ENCODE assay signal across 24 cellular contexts in genomic region chr1:182408435-182409070, GRCh38. TPM values are rescaled to one million over a fixed set of nuclear protein-coding genes. Genes with fewer than 3 reads are reported as not detected.
A peak's percentile ranks its signal among the peaks of the same experiment; 100 is the strongest.
DNase-seq lines count a peak whose midpoint lies in the region; ATAC-seq, FAIRE-seq and TF ChIP-seq lines count a peak whose summit lies in the region.
"Had no signal": no experiment of that assay in that cellular context is flagged by ENCODE, and none has a peak within 500 bp of the region (broad histone marks: within the 10 kb centered on the region; RNA-seq: fewer than 3 reads in every experiment).

No MANE protein-coding gene starts in this region.

- no peak for TF ChIP-seq POLR2A in K562 (conservative IDR thresholded peaks at IDR 0.05)

- H3K27ac ChIP-seq in K562 (ENCODE audit: extremely low read depth, low read depth, low read length), result no peak overlapping the region
- no peak overlapping the region for H3K27ac ChIP-seq in left ventricle myocardium inferior (replicated peaks)
- H3K27ac ChIP-seq: GM23248, SK-N-MC had no signal

- POLR2A ChIA-PET in K562 (lab: Yijun Ruan, JAX), result interaction anchor here (1.1 to 2.5 kb wide), 2 partner anchors 13 to 16 kb away, joined by 3 to 11 read pairs; partner anchors contain the start of gene GLUL

- H3K27me3 ChIP-seq in K562 (ENCODE audit: control insufficient read depth in 2 of 2, insufficient read depth in 2 of 2, low read length in 2 of 2) (peaks cover 1 to 4% of the 10 kb centered on the region in 2 experiments; a peak in 3 of 5 replicates), left ventricle myocardium inferior (ENCODE audit: low read depth) (peaks cover 31% of the 10 kb centered on the region)

- DNase-seq in COLO668 (lab: John Stamatoyannopoulos, UW; ENCODE audit: unreplicated experiment), result peak; percentile 25
- DNase-seq in K562 (ENCODE audit: extremely low read depth in 1 of 4, low spot score in 3 of 4), result no peak
- DNase-seq in left lobe of liver (ENCODE audit: low spot score), result no peak
- DNase-seq in stimulated activated CD4-positive, alpha-beta T cell treated with anti-CD3 and anti-CD28 coated beads, Interleukin-4, amount 100 ng/mL, for 24 hours, result no peak
- no peak for DNase-seq in left ventricle myocardium inferior
- DNase-seq: DMS79 treated with DMSO at 0.1 percent for 48 hours, GM23248, KG1, NCI-H1092 treated with DMSO at 0.1 percent for 48 hours, NCI-H1694, NCI-H446, NCI-H748 treated with DMSO at 0.1 percent for 48 hours had no signal

- no peak overlapping the region for H3K4me3 Mint-ChIP-seq in nephron

- H3K4me2 ChIP-seq in K562 (ENCODE audit: insufficient read depth, low read length), result no peak overlapping the region

- FAIRE-seq in K562 (lab: Jason Lieb, UNC), result no peak
- FAIRE-seq: A204.1, G401.6, GM12892, GM19239, HTR-8/SVneo had no signal

- peak overlapping the region; percentile 13 to 90 (median 45) for H3K27ac Mint-ChIP-seq in nephron

- no peak for TF ChIP-seq RAD21 in K562 (CRISPR knock-in tag; conservative IDR thresholded peaks at IDR 0.05 in 1 of 2, IDR thresholded peaks at IDR 0.05 in 1 of 2)

- no peaks in the 10 kb centered on the region for H3K9me1 ChIP-seq in K562 (ENCODE audit: control insufficient read depth, insufficient read depth, low read length)

- no peak overlapping the region for H2AFZ ChIP-seq in K562 (ENCODE audit: low read depth, low read length)
- H2AFZ ChIP-seq: GM23248 had no signal

- H3K79me2 ChIP-seq in K562 (ENCODE audit: control insufficient read depth, insufficient read depth, low read length), result no peaks in the 10 kb centered on the region

- in situ Hi-C loops in K562 (cut with MboI), result no loop called here

- no peaks in the 10 kb centered on the region for H3K4me1 Mint-ChIP-seq in nephron

- TF ChIP-seq EP300 in K562 (IDR thresholded peaks at IDR 0.05; ENCODE audit: low read length), result no peak

- CTCF ChIA-PET in K562 (lab: Yijun Ruan, JAX; ENCODE audit: low intra/inter-chr PET ratio), result no interaction called here

- no TSS peak for BruUV-seq in K562 (replicated peaks; lab: Mats Ljungman, UMichigan)

- no peak overlapping the region for H3K9ac ChIP-seq in K562 (ENCODE audit: insufficient read depth in 1 of 2, low read depth in 2 of 2, low read length in 2 of 2)
- H3K9ac ChIP-seq: GM23248 had no signal

- H4K20me1 ChIP-seq in K562 (replicated peaks; ENCODE audit: control insufficient read depth, insufficient read depth, low read length), result no peaks in the 10 kb centered on the region

- intact Hi-C loops in K562 (cut with micrococcal nuclease), result no loop called here
- intact Hi-C loops in left ventricle myocardium inferior (cut with micrococcal nuclease), result no loop called here

- TF ChIP-seq CTCF in K562 (IDR thresholded peaks at IDR 0.05 in 2 of 3, conservative IDR thresholded peaks at IDR 0.05 in 1 of 3; ENCODE audit: insufficient read depth in 2 of 3, low read depth in 1 of 3, low read length in 3 of 3) (no peak), nephron (IDR thresholded peaks at IDR 0.05; ENCODE audit: unreplicated experiment in 3 of 3) (no peak), left ventricle myocardium inferior (IDR thresholded peaks at IDR 0.05; ENCODE audit: borderline replicate concordance) (no peak)

- H3K27me3 Mint-ChIP-seq in nephron (ENCODE audit: low read depth), result peaks cover 4% of the 10 kb centered on the region

- H3K9me3 ChIP-seq in K562 (replicated peaks; ENCODE audit: control insufficient read depth, insufficient read depth, low read depth, low read length), result no peaks in the 10 kb centered on the region
- H3K9me3 ChIP-seq in left ventricle myocardium inferior (replicated peaks), result peaks cover 13% of the 10 kb centered on the region

- H3K36me3 Mint-ChIP-seq in nephron (ENCODE audit: low read depth), result no peaks in the 10 kb centered on the region

- WGBS in K562 (ENCODE audit: insufficient coverage, low coverage, missing lambda C conversion rate), result 0% methylated on average over 3 of the region's 3 CpGs

- H3K4me1 ChIP-seq in K562 (replicated peaks in 1 of 2; ENCODE audit: control insufficient read depth in 2 of 2, insufficient read depth in 2 of 2, low read length in 2 of 2) (no peaks in the 10 kb centered on the region), left ventricle myocardium inferior (peaks cover 14% of the 10 kb centered on the region)

- H3K36me3 ChIP-seq in K562 (ENCODE audit: control insufficient read depth, insufficient read depth, low read length) (no peaks in the 10 kb centered on the region), left ventricle myocardium inferior (no peaks in the 10 kb centered on the region)

- H3K9me3 Mint-ChIP-seq in nephron, result no peaks in the 10 kb centered on the region

- H3K4me3 ChIP-seq in K562 (no peak overlapping the region), left ventricle myocardium inferior (no peak overlapping the region)
- H3K4me3 ChIP-seq: GM23248, SK-N-MC had no signal

- ATAC-seq in K562, result peak; percentile 56
- peak; percentile 52 for ATAC-seq in left lobe of liver
- no peak for ATAC-seq in GM21576 (IDR thresholded peaks at IDR 0.05; ENCODE audit: unreplicated experiment)
- ATAC-seq in HG03432 (IDR thresholded peaks at IDR 0.05; ENCODE audit: unreplicated experiment), result no peak
- ATAC-seq: Panc1, Right ventricle myocardium inferior had no signal

TF ChIP-seq in K562, 482 proteins besides CTCF, POLR2A, EP300 and RAD21 (continues in another document):
- TF ChIP-seq L3MBTL2 (IDR thresholded peaks at IDR 0.05) (no peak), SRSF9 (IDR thresholded peaks at IDR 0.05; ENCODE audit: borderline replicate concordance, low read depth, low read length) (no peak), ZNF175 (CRISPR knock-in tag; IDR thresholded peaks at IDR 0.05; ENCODE audit: low read depth) (no peak), ZNF354B (CRISPR knock-in tag; IDR thresholded peaks at IDR 0.05) (no peak), ZNF197 (CRISPR knock-in tag; IDR thresholded peaks at IDR 0.05; ENCODE audit: low read depth) (no peak)

RNA-seq across cellular contexts. Expression of gene TEDDM1, which starts 8.1 kb away (rescaled TPM):
- not detected in 2 replicates for total RNA-seq in K562 (2011; cell fraction: chromatin; rRNA removed; ENCODE audit: low replicate concordance)
- not detected in 2 replicates for total RNA-seq in K562 (2011; cell fraction: nucleolus; rRNA removed)
- total RNA-seq in K562 (2011; cell fraction: nucleoplasm; rRNA removed), result not detected in 2 replicates
- not detected in 2 replicates for total RNA-seq in K562 (2014; rRNA removed)
- total RNA-seq in K562 (2014; rRNA removed; fragmentation: Illumina TruSeq; extraction: Trizol), result not detected in 2 replicates
- total RNA-seq in K562 (2015; rRNA removed; fragmentation: Illumina TruSeq; extraction: Trizol), result not detected in 2 replicates
- total RNA-seq in K562 (2021), result not detected in 2 replicates
- not detected in 2 replicates for polyA plus RNA-seq in K562 (2011; rRNA removed)
- polyA plus RNA-seq in K562 (2011; cell fraction: cytosol; rRNA removed), result not detected in 2 replicates
- polyA plus RNA-seq in K562 (2011; cell fraction: nucleus; rRNA removed), result not detected in 2 replicates
- polyA plus RNA-seq in K562 (2012), result 0.10 TPM in 1 of 2 replicates, not detected in the other
- polyA plus RNA-seq in K562 (2014; fragmentation: Illumina TruSeq; extraction: Trizol), result not detected in 2 replicates
- not detected for polyA plus RNA-seq in K562 (2014; fragmentation: Nextera tagmentation; extraction: Ambion mirVana)
- polyA plus RNA-seq in K562 (2014; rRNA removed), result not detected in 2 replicates
- not detected in 2 replicates for polyA minus RNA-seq in K562 (2011; rRNA and poly(A)+ RNA removed)
- not detected in 2 replicates for polyA minus RNA-seq in K562 (2011; cell fraction: cytosol; rRNA and poly(A)+ RNA removed)
- polyA minus RNA-seq in K562 (2011; cell fraction: nucleus; rRNA and poly(A)+ RNA removed), result not detected in 2 replicates
- not detected for total RNA-seq in left lobe of liver
- not detected for total RNA-seq in left ventricle myocardium inferior
- total RNA-seq: GM23248, MCF 10A, Right ventricle myocardium inferior had no signal
- polyA plus RNA-seq: GM23248 had no signal

RNA-seq across cellular contexts. Expression of gene GLUL, which starts 17.0 kb away (rescaled TPM):
- total RNA-seq in K562 (2011; cell fraction: chromatin; rRNA removed; ENCODE audit: low replicate concordance), result 353 and 537 TPM in 2 replicates
- 306 and 377 TPM in 2 replicates for total RNA-seq in K562 (2011; cell fraction: nucleolus; rRNA removed)
- total RNA-seq in K562 (2011; cell fraction: nucleoplasm; rRNA removed), result 320 and 329 TPM in 2 replicates
- total RNA-seq in K562 (2014; rRNA removed) (1,168 and 1,338 TPM in 2 replicates), K562 (2014; rRNA removed; fragmentation: Illumina TruSeq; extraction: Trizol) (978 and 1,172 TPM in 2 replicates), K562 (2015; rRNA removed; fragmentation: Illumina TruSeq; extraction: Trizol) (1,097 and 1,128 TPM in 2 replicates), K562 (2021) (1,495 and 1,708 TPM in 2 replicates), left lobe of liver (221 TPM), left ventricle myocardium inferior (368 TPM)
- polyA plus RNA-seq in K562 (2011; rRNA removed) (1,124 and 1,949 TPM in 2 replicates), K562 (2014; fragmentation: Illumina TruSeq; extraction: Trizol) (1,620 and 1,897 TPM in 2 replicates), K562 (2014; fragmentation: Nextera tagmentation; extraction: Ambion mirVana) (1,000 to 10,000 TPM; 3,526 to 4,222 TPM), K562 (2014; rRNA removed) (1,054 and 1,088 TPM in 2 replicates)
- 1,419 and 1,471 TPM in 2 replicates for polyA plus RNA-seq in K562 (2011; cell fraction: cytosol; rRNA removed)
- 1,593 and 1,917 TPM in 2 replicates for polyA plus RNA-seq in K562 (2011; cell fraction: nucleus; rRNA removed)
- polyA plus RNA-seq in K562 (2012), result 978 and 1,541 TPM in 2 replicates
- polyA minus RNA-seq in K562 (2011; rRNA and poly(A)+ RNA removed), result 1,787 and 2,204 TPM in 2 replicates
- polyA minus RNA-seq in K562 (2011; cell fraction: cytosol; rRNA and poly(A)+ RNA removed), result 1,505 and 2,135 TPM in 2 replicates
- 254 and 603 TPM in 2 replicates for polyA minus RNA-seq in K562 (2011; cell fraction: nucleus; rRNA and poly(A)+ RNA removed)

RNA-seq across cellular contexts. Expression of gene RGSL1, which starts 41.4 kb away (rescaled TPM):
- total RNA-seq in K562 (2011; cell fraction: chromatin; rRNA removed; ENCODE audit: low replicate concordance), result not detected in 2 replicates
- not detected in 2 replicates for total RNA-seq in K562 (2011; cell fraction: nucleolus; rRNA removed)
- not detected in 2 replicates for total RNA-seq in K562 (2011; cell fraction: nucleoplasm; rRNA removed)
- total RNA-seq in K562 (2014; rRNA removed), result not detected in 2 replicates
- total RNA-seq in K562 (2014; rRNA removed; fragmentation: Illumina TruSeq; extraction: Trizol), result not detected in 2 replicates
- not detected in 2 replicates for total RNA-seq in K562 (2015; rRNA removed; fragmentation: Illumina TruSeq; extraction: Trizol)
- total RNA-seq in K562 (2021), result not detected in 2 replicates
- not detected in 2 replicates for polyA plus RNA-seq in K562 (2011; rRNA removed)
- not detected in 2 replicates for polyA plus RNA-seq in K562 (2011; cell fraction: cytosol; rRNA removed)
- polyA plus RNA-seq in K562 (2011; cell fraction: nucleus; rRNA removed), result not detected in 2 replicates
- not detected in 2 replicates for polyA plus RNA-seq in K562 (2012)
- not detected in 2 replicates for polyA plus RNA-seq in K562 (2014; fragmentation: Illumina TruSeq; extraction: Trizol)
- not detected for polyA plus RNA-seq in K562 (2014; fragmentation: Nextera tagmentation; extraction: Ambion mirVana)
- polyA plus RNA-seq in K562 (2014; rRNA removed), result 0.03 TPM in 1 of 2 replicates, not detected in the other
- polyA minus RNA-seq in K562 (2011; rRNA and poly(A)+ RNA removed), result not detected in 2 replicates
- polyA minus RNA-seq in K562 (2011; cell fraction: cytosol; rRNA and poly(A)+ RNA removed), result not detected in 2 replicates
- not detected in 2 replicates for polyA minus RNA-seq in K562 (2011; cell fraction: nucleus; rRNA and poly(A)+ RNA removed)
- total RNA-seq in left lobe of liver, result not detected
- total RNA-seq in left ventricle myocardium inferior, result not detected
- total RNA-seq: GM23248, MCF 10A, Right ventricle myocardium inferior had no signal
- polyA plus RNA-seq: GM23248 had no signal

Comparison
In these comparisons a context has a peak if more than half of its experiments do, and no peak if none do; other contexts are left out.
1. ATAC-seq: peak in K562 (single experiment) and left lobe of liver (single experiment); none in GM21576 (single experiment) and HG03432 (single experiment).